In the genomic region with DNA sequence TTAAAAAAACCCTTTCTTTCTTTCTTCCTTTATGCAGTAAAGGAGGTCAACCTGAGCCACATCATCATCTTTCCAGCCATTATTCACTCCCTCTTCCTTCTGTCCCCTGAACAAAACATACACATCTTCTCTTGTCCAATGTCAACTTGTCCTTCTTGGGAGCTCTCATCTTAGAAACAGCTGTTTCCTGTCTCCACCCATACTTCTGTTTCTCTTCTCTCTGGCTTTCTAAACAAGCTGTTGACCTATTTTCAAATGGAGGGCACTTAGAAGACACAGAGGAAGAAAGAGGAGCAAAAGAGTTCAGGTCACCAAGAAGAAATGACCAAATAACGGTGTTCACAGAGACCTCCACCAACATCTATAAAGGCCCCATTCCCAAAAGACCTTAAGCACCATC, we compare ENCODE assay signal across 20 cellular contexts.
DNase-seq lines count a peak whose midpoint lies in the region; ATAC-seq, FAIRE-seq and TF ChIP-seq lines count a peak whose summit lies in the region.
"Had no signal": no experiment of that assay in that cellular context is flagged by ENCODE, and none has a peak within 500 bp of the region (broad histone marks: within the 10 kb centered on the region; RNA-seq: fewer than 3 reads in every experiment).

No MANE protein-coding gene starts in this region.

- WGBS in body of pancreas, 2 donors, result 68 to 69% methylated on average over 1 of the region's 1 CpG

- H3K36me3 ChIP-seq in CD4-positive, alpha-beta memory T cell (ENCODE audit: insufficient read depth, low read length), result no peaks in the 10 kb centered on the region
- H3K36me3 ChIP-seq in body of pancreas (replicated peaks in 1 of 2; ENCODE audit: insufficient read depth in 1 of 2, low read depth in 2 of 2) (no peaks in the 10 kb centered on the region), Caco-2 (ENCODE audit: control insufficient read depth, insufficient read depth, low read length) (no peaks in the 10 kb centered on the region)
- H3K36me3 ChIP-seq: BE2C had no signal

- no peak overlapping the region for H3K4me3 ChIP-seq in CD4-positive, alpha-beta memory T cell (ENCODE audit: low read length in 2 of 2)
- H3K4me3 ChIP-seq in body of pancreas, result no peak overlapping the region
- H3K4me3 ChIP-seq in Caco-2 (ENCODE audit: low read depth, low read length), result no peak overlapping the region

- H3K4me1 Mint-ChIP-seq in CD4-positive, alpha-beta memory T cell, result peaks cover 26 to 53% (median 42%) of the 10 kb centered on the region in 4 donors
- peaks cover 42% of the 10 kb centered on the region for H3K4me1 Mint-ChIP-seq in T-helper 1 cell treated with Interleukin-12 subunit alpha and Interleukin-12 subunit beta and Interleukin-4 antibody, amounts not matched to agents 30 μg/mL and 1 μg/mL, for 36 hours (ENCODE audit: low read depth)
- H3K4me1 Mint-ChIP-seq in naive thymus-derived CD8-positive, alpha-beta T cell, result peaks cover 16 to 57% (median 54%) of the 10 kb centered on the region in 4 donors
- no peaks in the 10 kb centered on the region for H3K4me1 Mint-ChIP-seq in Caco-2 (ENCODE audit: low read depth, unreplicated experiment)

- H3K4me3 Mint-ChIP-seq in CD4-positive, alpha-beta memory T cell, result peak overlapping the region in 7 of 8 donors; percentile 7 to 80 (median 28)
- peak overlapping the region; percentile 3 for H3K4me3 Mint-ChIP-seq in T-helper 1 cell treated with Interleukin-12 subunit alpha and Interleukin-12 subunit beta and Interleukin-4 antibody, amounts not matched to agents 30 μg/mL and 1 μg/mL, for 36 hours
- peak overlapping the region in 2 of 10 donors; percentile 3 to 19 for H3K4me3 Mint-ChIP-seq in naive thymus-derived CD8-positive, alpha-beta T cell
- no peak overlapping the region for H3K4me3 Mint-ChIP-seq in Caco-2 (ENCODE audit: unreplicated experiment)

- H3K9me3 Mint-ChIP-seq in CD4-positive, alpha-beta memory T cell, result peaks cover 0 to 12% (median 0%) of the 10 kb centered on the region in 8 donors
- peaks cover 23% of the 10 kb centered on the region for H3K9me3 Mint-ChIP-seq in T-helper 1 cell treated with Interleukin-12 subunit alpha and Interleukin-12 subunit beta and Interleukin-4 antibody, amounts not matched to agents 30 μg/mL and 1 μg/mL, for 36 hours
- peaks cover 0 to 10% (median 0%) of the 10 kb centered on the region in 9 donors for H3K9me3 Mint-ChIP-seq in naive thymus-derived CD8-positive, alpha-beta T cell
- H3K9me3 Mint-ChIP-seq in Caco-2 (ENCODE audit: unreplicated experiment), result no peaks in the 10 kb centered on the region

- TF ChIP-seq POLR2A in body of pancreas (IDR thresholded peaks at IDR 0.05), result no peak

- POLR2A ChIA-PET in CD4-positive, alpha-beta memory T cell (lab: Charles Lee; ENCODE audit: partially characterized antibody), result no interaction called here
- POLR2A ChIA-PET in naive thymus-derived CD8-positive, alpha-beta T cell (lab: Charles Lee), result interaction anchor here (0.7 kb wide), 1 partner anchor 724 kb away, joined by 3 read pairs; no protein-coding TSS in a partner anchor
- POLR2A ChIA-PET in Caco-2 (lab: Charles Lee), result no interaction called here

- H3K36me3 Mint-ChIP-seq in CD4-positive, alpha-beta memory T cell, result no peaks in the 10 kb centered on the region
- H3K36me3 Mint-ChIP-seq in T-helper 1 cell treated with Interleukin-12 subunit alpha and Interleukin-12 subunit beta and Interleukin-4 antibody, amounts not matched to agents 30 μg/mL and 1 μg/mL, for 36 hours (ENCODE audit: low read depth), result peaks cover 11% of the 10 kb centered on the region
- H3K36me3 Mint-ChIP-seq in naive thymus-derived CD8-positive, alpha-beta T cell, result peaks cover 0 to 4% (median 0%) of the 10 kb centered on the region in 3 donors
- no peaks in the 10 kb centered on the region for H3K36me3 Mint-ChIP-seq in Caco-2 (ENCODE audit: insufficient read depth, unreplicated experiment)

- intact Hi-C loops in CD4-positive, alpha-beta memory T cell (cut with micrococcal nuclease), result no loop called here
- intact Hi-C loops in body of pancreas (cut with DNase I) (no loop called here), Caco-2 (cut with micrococcal nuclease; ENCODE audit: unreplicated experiment) (no loop called here)

- no peak overlapping the region for H3K27ac ChIP-seq in CD4-positive, alpha-beta memory T cell (ENCODE audit: low read depth, low read length)
- no peak overlapping the region for H3K27ac ChIP-seq in body of pancreas

- FAIRE-seq in HTR-8/SVneo (lab: Jason Lieb, UNC), result no peak
- FAIRE-seq: G401.6, GM19239 had no signal

- peak overlapping the region in 5 of 7 donors; percentile 21 to 64 (median 58) for H3K27ac Mint-ChIP-seq in CD4-positive, alpha-beta memory T cell
- H3K27ac Mint-ChIP-seq in T-helper 1 cell treated with Interleukin-12 subunit alpha and Interleukin-12 subunit beta and Interleukin-4 antibody, amounts not matched to agents 30 μg/mL and 1 μg/mL, for 36 hours, result peak overlapping the region; percentile 35
- peak overlapping the region in 9 of 10 donors; percentile 1 to 55 (median 16) for H3K27ac Mint-ChIP-seq in naive thymus-derived CD8-positive, alpha-beta T cell
- no peak overlapping the region for H3K27ac Mint-ChIP-seq in Caco-2 (ENCODE audit: unreplicated experiment)

- H3K27me3 ChIP-seq in CD4-positive, alpha-beta memory T cell (ENCODE audit: insufficient read depth, low read length), result no peaks in the 10 kb centered on the region
- H3K27me3 ChIP-seq in body of pancreas (no peaks in the 10 kb centered on the region), Caco-2 (replicated peaks; ENCODE audit: control insufficient read depth, insufficient read depth, low read length) (no peaks in the 10 kb centered on the region)
- H3K27me3 ChIP-seq: BE2C had no signal

- CTCF ChIA-PET in CD4-positive, alpha-beta memory T cell (lab: Charles Lee; ENCODE audit: partially characterized antibody), result interaction anchor here (1.0 to 1.5 kb wide), 2 partner anchors 14 to 42 kb away, joined by 4 read pairs; no protein-coding TSS in a partner anchor
- CTCF ChIA-PET in Caco-2 (lab: Charles Lee), result no interaction called here

- no TSS peak for BruUV-seq in Caco-2 (replicated peaks; lab: Mats Ljungman, UMichigan)

- no peak for ATAC-seq in naive thymus-derived CD8-positive, alpha-beta T cell
- ATAC-seq in body of pancreas, result no peak
- ATAC-seq: HCT116 had no signal

- peak in 1 of 5 donors; percentile 4 for DNase-seq in CD4-positive, alpha-beta memory T cell
- DNase-seq in DMS53 treated with DMSO at 0.1 percent for 48 hours (lab: John Stamatoyannopoulos, UW; ENCODE audit: unreplicated experiment), result peak; percentile 15
- no peak for DNase-seq in naive thymus-derived CD8-positive, alpha-beta T cell
- no peak for DNase-seq in body of pancreas
- DNase-seq in Caco-2, result no peak
- DNase-seq in HTR-8/SVneo (ENCODE audit: insufficient read length, low spot score), result no peak
- DNase-seq: BE2C, COR-L47, DMS79 treated with DMSO at 0.1 percent for 48 hours, KG1, MM.1S, NCI-H1105, NCI-H1694 treated with DMSO at 0.1 percent for 48 hours, NCI-H2171, NCI-H510A, SHP77 treated with DMSO at 0.1 percent for 48 hours had no signal

- peaks cover 48% of the 10 kb centered on the region for H3K4me1 ChIP-seq in CD4-positive, alpha-beta memory T cell (ENCODE audit: insufficient read depth, low read length)
- no peaks in the 10 kb centered on the region for H3K4me1 ChIP-seq in body of pancreas
- H3K4me1 ChIP-seq in Caco-2, result no peaks in the 10 kb centered on the region
- H3K4me1 ChIP-seq: BE2C had no signal

- TF ChIP-seq CTCF in body of pancreas (IDR thresholded peaks at IDR 0.05), result no peak
- no peak for TF ChIP-seq CTCF in Caco-2 (IDR thresholded peaks at IDR 0.05; ENCODE audit: insufficient read depth in 1 of 2, low read depth in 1 of 2, low read length in 1 of 2, severe bottlenecking in 1 of 2, unreplicated experiment in 1 of 2)

- H3K27me3 Mint-ChIP-seq in CD4-positive, alpha-beta memory T cell, result no peaks in the 10 kb centered on the region
- H3K27me3 Mint-ChIP-seq in T-helper 1 cell treated with Interleukin-12 subunit alpha and Interleukin-12 subunit beta and Interleukin-4 antibody, amounts not matched to agents 30 μg/mL and 1 μg/mL, for 36 hours (ENCODE audit: low read depth), result peaks cover 11% of the 10 kb centered on the region
- no peaks in the 10 kb centered on the region for H3K27me3 Mint-ChIP-seq in naive thymus-derived CD8-positive, alpha-beta T cell
- H3K27me3 Mint-ChIP-seq in Caco-2 (ENCODE audit: insufficient read depth, unreplicated experiment), result peaks cover 16% of the 10 kb centered on the region

- no peaks in the 10 kb centered on the region for H3K9me3 ChIP-seq in CD4-positive, alpha-beta memory T cell (ENCODE audit: control insufficient read depth in 1 of 2, low read length in 2 of 2)
- H3K9me3 ChIP-seq in body of pancreas (no peaks in the 10 kb centered on the region), Caco-2 (no peaks in the 10 kb centered on the region)
- H3K9me3 ChIP-seq: BE2C had no signal
